ENCODE assay signal across 1 cellular context in genomic region chr1:246213502-246213901, GRCh38.
TF ChIP-seq lines count a peak whose summit lies in the region.

No MANE protein-coding gene starts in this region.

TF ChIP-seq in HepG2, 621 proteins besides CTCF, POLR2A, EP300 and RAD21 (continued from another document):
- TF ChIP-seq USF2 (IDR thresholded peaks at IDR 0.05; ENCODE audit: low read depth, low read length) (no peak), USF2 (CRISPR knock-in tag; IDR thresholded peaks at IDR 0.05; ENCODE audit: borderline replicate concordance) (no peak)
